ENCODE assay signal across 8 cellular contexts in the genomic region with DNA sequence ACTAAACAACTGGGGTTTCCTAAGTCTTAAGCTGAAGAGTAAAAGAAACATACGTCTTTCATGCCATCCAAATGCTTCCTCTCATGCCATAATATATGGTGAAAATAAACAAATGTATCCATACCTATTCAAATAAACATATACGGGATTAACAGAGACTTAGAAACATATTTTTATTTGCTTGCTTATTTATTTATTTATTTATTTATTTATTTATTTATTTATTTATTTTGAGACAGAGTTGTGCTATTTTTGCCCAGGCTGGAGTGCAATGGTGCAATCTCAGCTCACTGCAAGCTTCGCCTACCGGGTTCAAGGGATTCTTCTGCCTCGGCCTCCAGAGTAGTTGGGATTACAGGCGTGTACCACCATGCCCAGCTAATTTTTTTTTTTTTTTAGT.
"Had no signal": no experiment of that assay in that cellular context is flagged by ENCODE, and none has a peak within 500 bp of the region (broad histone marks: within the 10 kb centered on the region; RNA-seq: fewer than 3 reads in every experiment).

No MANE protein-coding gene starts in this region.

- ATAC-seq: HepG2, K562 had no signal

- H3K4me2 ChIP-seq: KMS-11 had no signal

- H3K27ac ChIP-seq: HL-60, KMS-11 had no signal

- H3K4me3 ChIP-seq: K562 had no signal

- FAIRE-seq: HepG2, HTR-8/SVneo, K562 had no signal

- DNase-seq: IMR-90, KBM-7, KG1 had no signal
